Comparison of ENCODE assay signal across 8 cellular contexts in the genomic region with DNA sequence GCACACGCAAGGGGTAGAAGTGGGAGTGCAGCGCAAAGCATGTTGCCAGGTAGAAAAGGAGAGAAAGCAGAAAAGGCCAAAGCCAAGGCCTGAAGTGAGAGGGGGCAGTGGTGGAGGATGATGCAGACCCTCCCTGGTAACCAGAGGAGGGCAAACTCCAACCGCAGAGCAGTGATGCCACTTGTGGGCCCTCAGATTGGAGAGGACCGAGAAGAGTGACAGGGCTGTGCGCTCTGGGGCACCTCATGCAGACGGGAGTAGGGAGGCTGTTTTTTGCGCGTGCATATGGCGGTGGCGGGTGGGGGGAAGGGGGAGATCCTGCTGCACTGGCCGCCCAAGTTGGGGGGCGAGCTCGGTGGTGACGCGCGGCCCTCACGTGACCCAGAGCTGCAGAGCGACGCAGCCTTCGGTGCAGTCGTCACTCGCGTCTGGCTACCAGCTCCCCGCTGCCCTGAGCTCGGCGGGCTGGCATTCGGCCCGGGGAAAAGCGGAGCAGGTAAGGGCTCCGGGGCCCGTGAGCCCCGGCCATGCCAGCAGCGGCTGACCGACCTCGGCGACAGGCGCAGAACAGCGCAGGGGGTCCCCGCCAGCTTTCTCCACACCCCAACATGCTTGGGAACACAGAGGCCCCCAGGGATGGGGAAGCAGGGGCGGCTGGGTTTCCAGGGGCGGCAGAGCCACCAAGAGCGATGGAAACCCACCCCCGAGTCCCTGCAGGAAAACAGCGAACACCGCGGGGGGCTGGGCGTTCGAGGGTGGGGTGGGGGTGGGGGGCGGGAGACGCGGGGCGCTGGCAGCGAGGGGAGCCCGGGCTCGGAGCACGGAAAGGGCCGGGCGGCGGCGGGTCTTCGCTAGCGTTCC. TPM values are rescaled to one million over a fixed set of nuclear protein-coding genes. Genes with fewer than 3 reads are reported as not detected.
DNase-seq lines count a peak whose midpoint lies in the region; ATAC-seq and TF ChIP-seq lines count a peak whose summit lies in the region.

A gene (plus strand): TSS at position 421 of the 861 bp plus-strand sequence. CDS start 984 bp downstream, outside the sequence.

- no peaks in the 10 kb centered on the region for H3K9me3 ChIP-seq in BE2C
- no peaks in the 10 kb centered on the region for H3K9me3 ChIP-seq in HUES6 (ENCODE audit: control insufficient read depth, insufficient read depth, low read depth, low read length)
- no peaks in the 10 kb centered on the region for H3K9me3 ChIP-seq in RWPE2 (ENCODE audit: severe bottlenecking)

- TF ChIP-seq CTCF in BE2C (IDR thresholded peaks at IDR 0.05; ENCODE audit: low read depth, low read length) (no peak), RWPE2 (IDR thresholded peaks at IDR 0.05; ENCODE audit: poor library complexity, severe bottlenecking) (no peak), omental fat pad (IDR thresholded peaks at IDR 0.05) (no peak)

- peaks cover 3% of the 10 kb centered on the region; the same call in 1 of the 2 replicates for H3K36me3 ChIP-seq in BE2C
- H3K36me3 ChIP-seq in HUES6 (ENCODE audit: control insufficient read depth, insufficient read depth, low read length) = peaks cover 29% of the 10 kb centered on the region
- peaks cover 6% of the 10 kb centered on the region for H3K36me3 ChIP-seq in RWPE2 (ENCODE audit: low read depth)

- H3K4me1 ChIP-seq in BE2C (no peaks in the 10 kb centered on the region), HUES6 (ENCODE audit: control insufficient read depth, insufficient read depth, low read length) (peaks cover 20% of the 10 kb centered on the region; the same call in 1 of the 2 replicates), RWPE2 (ENCODE audit: insufficient read depth, poor library complexity, severe bottlenecking) (peaks cover 16% of the 10 kb centered on the region)

- H3K27ac ChIP-seq in HUES6 (ENCODE audit: low read depth, low read length) (peak within 1 kb of the TSS; percentile 98), RWPE2 (ENCODE audit: poor library complexity, severe bottlenecking) (peak within 1 kb of the TSS; percentile 69), angular gyrus (ENCODE audit: low read depth, low read length) (peak within 1 kb of the TSS; percentile 91)

- DNase-seq in BE2C = peak; percentile 76
- no peak for DNase-seq in RWPE2 (ENCODE audit: low spot score)
- DNase-seq in cardiac septum (ENCODE audit: low spot score) = no peak
- no peak for DNase-seq in omental fat pad (ENCODE audit: low spot score)
- DNase-seq in GM19240 (ENCODE audit: insufficient read length, low spot score) = no peak

- H3K9ac ChIP-seq in HUES6 (ENCODE audit: low read length) = peak within 1 kb of the TSS; percentile 97

- ATAC-seq in RWPE2 (ENCODE audit: low read depth) (peak; percentile 60), omental fat pad (ENCODE audit: low FRiP score) (peak; percentile 72), HG02852 (IDR thresholded peaks at IDR 0.05; ENCODE audit: unreplicated experiment) (no peak)

- H3K4me3 ChIP-seq in BE2C (ENCODE audit: low read depth, low read length) = peak within 1 kb of the TSS; percentile 70
- peak within 1 kb of the TSS; percentile 89 for H3K4me3 ChIP-seq in HUES6 (ENCODE audit: low read depth, low read length)
- peak within 1 kb of the TSS; percentile 59 for H3K4me3 ChIP-seq in RWPE2 (ENCODE audit: severe bottlenecking)

- H3K27me3 ChIP-seq in BE2C (no peaks in the 10 kb centered on the region), HUES6 (ENCODE audit: control insufficient read depth, insufficient read depth, low read length) (no peaks in the 10 kb centered on the region; the same call in 1 of the 2 replicates), RWPE2 (ENCODE audit: insufficient read depth, poor library complexity, severe bottlenecking) (no peaks in the 10 kb centered on the region)

- intact Hi-C loops in cardiac septum (cut with DNase I) = loop anchor here (2.0 kb wide), 1 partner anchor 20 kb away; a partner anchor contains a TSS

RNA-seq across cellular contexts. Expression of the gene that starts here (rescaled TPM):
- 546 TPM for polyA plus RNA-seq in BE2C (2012; ENCODE audit: insufficient read depth, insufficient read length, low read depth)
- 80.2 TPM for total RNA-seq in cardiac septum
- total RNA-seq in omental fat pad = 100 to 1,000 TPM in 3 of 4 donors, 10 to 100 TPM in 1; 68.5 to 157 (median 110) TPM
